ENCODE assay signal across 23 cellular contexts in genomic region chr1:229170778-229171505, GRCh38.
A peak's percentile ranks its signal among the peaks of the same experiment; 100 is the strongest.
DNase-seq lines count a peak whose midpoint lies in the region; TF ChIP-seq lines count a peak whose summit lies in the region.
"Had no signal": no experiment of that assay in that cellular context is flagged by ENCODE, and none has a peak within 500 bp of the region (broad histone marks: within the 10 kb centered on the region; RNA-seq: fewer than 3 reads in every experiment).

No MANE protein-coding gene starts in this region.

- H3K4me3 Mint-ChIP-seq in progenitor cell of endocrine pancreas (ENCODE audit: low read depth) = no peak overlapping the region
- no peak overlapping the region for H3K4me3 Mint-ChIP-seq in activated T-cell treated with anti-CD3 and anti-CD28 coated beads, Interleukin-2, amount 50 U/mL, for 24 hours
- H3K4me3 Mint-ChIP-seq: activated naive CD4-positive, alpha-beta T cell treated with anti-CD3 and anti-CD28 coated beads, Interleukin-2, amount 10 ng/mL, durations not matched to agents 7 days and 5 days; CD4-positive, alpha-beta memory T cell; mesothelial cell of epicardium; stimulated activated effector memory CD8-positive, alpha-beta T cell treated with anti-CD3 and anti-CD28 coated beads, Interleukin-12 subunit alpha, Interleukin-12 subunit beta, amount 100 ng/mL, for 72 hours had no signal

- no peaks in the 10 kb centered on the region for H3K9me3 Mint-ChIP-seq in progenitor cell of endocrine pancreas (ENCODE audit: low read depth)
- no peaks in the 10 kb centered on the region for H3K9me3 Mint-ChIP-seq in activated T-cell treated with anti-CD3 and anti-CD28 coated beads, Interleukin-2, amount 50 U/mL, for 24 hours
- H3K9me3 Mint-ChIP-seq: activated naive CD4-positive, alpha-beta T cell treated with anti-CD3 and anti-CD28 coated beads, Interleukin-2, amount 10 ng/mL, durations not matched to agents 7 days and 5 days; CD4-positive, alpha-beta memory T cell; mesothelial cell of epicardium; stimulated activated effector memory CD8-positive, alpha-beta T cell treated with anti-CD3 and anti-CD28 coated beads, Interleukin-12 subunit alpha, Interleukin-12 subunit beta, amount 100 ng/mL, for 72 hours had no signal

- H3K27ac ChIP-seq in VCaP = peak overlapping the region; percentile 85
- H3K27ac ChIP-seq: epithelial cell of prostate, right lobe of liver had no signal

- peak overlapping the region; percentile 12 for H3K27ac Mint-ChIP-seq in progenitor cell of endocrine pancreas
- no peak overlapping the region for H3K27ac Mint-ChIP-seq in activated T-cell treated with anti-CD3 and anti-CD28 coated beads, Interleukin-2, amount 50 U/mL, for 24 hours
- H3K27ac Mint-ChIP-seq: activated naive CD4-positive, alpha-beta T cell treated with anti-CD3 and anti-CD28 coated beads, Interleukin-2, amount 10 ng/mL, durations not matched to agents 7 days and 5 days; CD4-positive, alpha-beta memory T cell; mesothelial cell of epicardium; stimulated activated effector memory CD8-positive, alpha-beta T cell treated with anti-CD3 and anti-CD28 coated beads, Interleukin-12 subunit alpha, Interleukin-12 subunit beta, amount 100 ng/mL, for 72 hours had no signal

- peaks cover 15% of the 10 kb centered on the region for H3K27me3 Mint-ChIP-seq in progenitor cell of endocrine pancreas
- no peaks in the 10 kb centered on the region for H3K27me3 Mint-ChIP-seq in activated T-cell treated with anti-CD3 and anti-CD28 coated beads, Interleukin-2, amount 50 U/mL, for 24 hours

- TF ChIP-seq CTCF in VCaP (conservative IDR thresholded peaks at IDR 0.05) = no peak
- no peak for TF ChIP-seq CTCF in progenitor cell of endocrine pancreas (IDR thresholded peaks at IDR 0.05; ENCODE audit: unreplicated experiment)

- peaks cover 18% of the 10 kb centered on the region for H3K4me1 Mint-ChIP-seq in progenitor cell of endocrine pancreas (ENCODE audit: low read depth)
- no peaks in the 10 kb centered on the region for H3K4me1 Mint-ChIP-seq in activated T-cell treated with anti-CD3 and anti-CD28 coated beads, Interleukin-2, amount 50 U/mL, for 24 hours (ENCODE audit: low read depth)
- H3K4me1 Mint-ChIP-seq: activated naive CD4-positive, alpha-beta T cell treated with anti-CD3 and anti-CD28 coated beads, Interleukin-2, amount 10 ng/mL, durations not matched to agents 7 days and 5 days; stimulated activated effector memory CD8-positive, alpha-beta T cell treated with anti-CD3 and anti-CD28 coated beads, Interleukin-12 subunit alpha, Interleukin-12 subunit beta, amount 100 ng/mL, for 72 hours had no signal

- DNase-seq in DMS153 (lab: John Stamatoyannopoulos, UW) (peak; percentile 29), DMS153 treated with DMSO at 0.1 percent for 48 hours (lab: John Stamatoyannopoulos, UW; ENCODE audit: unreplicated experiment) (no peak), left kidney (ENCODE audit: low read depth, low spot score) (peak; percentile 53), progenitor cell of endocrine pancreas (ENCODE audit: low spot score, unreplicated experiment) (no peak), SHP77 treated with DMSO at 0.1 percent for 48 hours (lab: John Stamatoyannopoulos, UW) (no peak), C1 segment of cervical spinal cord (lab: John Stamatoyannopoulos, UW) (no peak)
- no peak for DNase-seq in activated T-cell treated with anti-CD3 and anti-CD28 coated beads, Interleukin-2, amount 50 U/mL, for 24 hours
- DNase-seq: activated CD4-positive, alpha-beta T cell treated with anti-CD3 and anti-CD28 coated beads, Interleukin-2, amount 50 U/mL, for 48 hours; activated CD4-positive, CD25-positive, alpha-beta regulatory T cell; activated naive CD4-positive, alpha-beta T cell treated with anti-CD3 and anti-CD28 coated beads, Interleukin-2, amount 10 ng/mL, durations not matched to agents 7 days and 5 days; amniotic stem cell; CD4-positive, alpha-beta memory T cell; DMS 273 treated with DMSO at 0.1 percent for 48 hours; effector CD8-positive, alpha-beta T cell; GDM1; NCI-H1694; NCI-H524; right lobe of liver; stimulated activated CD4-positive, alpha-beta T cell treated with anti-CD3 and anti-CD28 coated beads, Interleukin-4, amount 100 ng/mL, for 24 hours had no signal

- H3K36me3 Mint-ChIP-seq in progenitor cell of endocrine pancreas (ENCODE audit: insufficient read depth) = no peaks in the 10 kb centered on the region
- no peaks in the 10 kb centered on the region for H3K36me3 Mint-ChIP-seq in activated T-cell treated with anti-CD3 and anti-CD28 coated beads, Interleukin-2, amount 50 U/mL, for 24 hours (ENCODE audit: low read depth)
- H3K36me3 Mint-ChIP-seq: activated naive CD4-positive, alpha-beta T cell treated with anti-CD3 and anti-CD28 coated beads, Interleukin-2, amount 10 ng/mL, durations not matched to agents 7 days and 5 days; CD4-positive, alpha-beta memory T cell; mesothelial cell of epicardium; stimulated activated effector memory CD8-positive, alpha-beta T cell treated with anti-CD3 and anti-CD28 coated beads, Interleukin-12 subunit alpha, Interleukin-12 subunit beta, amount 100 ng/mL, for 72 hours had no signal

Comparison
In these comparisons a context has a peak if more than half of its experiments do, and no peak if none do; other contexts are left out.
1. DNase-seq: peak in DMS153 (single experiment) and left kidney (single experiment); none in DMS153 treated with DMSO at 0.1 percent for 48 hours (single experiment), progenitor cell of endocrine pancreas (single experiment), SHP77 treated with DMSO at 0.1 percent for 48 hours (single experiment), C1 segment of cervical spinal cord (0 of 14) and activated T-cell treated with anti-CD3 and anti-CD28 coated beads, Interleukin-2, amount 50 U/mL, for 24 hours (single experiment).